ENCODE assay signal across 8 cellular contexts in genomic region chr3:50238549-50239026, GRCh38. TPM values are rescaled to one million over a fixed set of nuclear protein-coding genes. Genes with fewer than 3 reads are reported as not detected.
DNase-seq lines count a peak whose midpoint lies in the region; ATAC-seq and TF ChIP-seq lines count a peak whose summit lies in the region.

No MANE protein-coding gene starts in this region.

- H3K4me3 Mint-ChIP-seq in activated naive CD8-positive, alpha-beta T cell treated with anti-CD3 and anti-CD28 coated beads, Interleukin-2, amount 10 ng/mL, durations not matched to agents 7 days and 5 days = peak overlapping the region; percentile 100

- POLR2A ChIA-PET in HCT116 (lab: Charles Lee) = interaction anchor here (3.5 kb wide), 1 partner anchor 9 kb away, joined by 34 read pairs; no protein-coding TSS in a partner anchor
- POLR2A ChIA-PET in activated naive CD8-positive, alpha-beta T cell treated with anti-CD3 and anti-CD28 coated beads, Interleukin-2, amount 10 ng/mL, durations not matched to agents 7 days and 5 days (lab: Charles Lee) = interaction anchor here (0.6 to 1.8 kb wide), 5 partner anchors 8 to 373 kb away, joined by 3 to 8 read pairs (median 4); partner anchors contain the start of gene CISH

- WGBS in psoas muscle, 3 donors = 6 to 21% (median 12%) methylated on average over 7 of the region's 7 CpGs

- peaks cover 73% of the 10 kb centered on the region for H3K79me2 ChIP-seq in HCT116 (ENCODE audit: insufficient read depth, low read length)

- peaks cover 41% of the 10 kb centered on the region for H3K4me1 Mint-ChIP-seq in activated naive CD8-positive, alpha-beta T cell treated with anti-CD3 and anti-CD28 coated beads, Interleukin-2, amount 10 ng/mL, durations not matched to agents 7 days and 5 days

- 0 out of 2 replicates have a peak, but pooled peaks cover 4% of the 10 kb centered on the region for H4K20me1 ChIP-seq in HCT116 (ENCODE audit: insufficient read depth)

- H3K9me3 Mint-ChIP-seq in activated naive CD8-positive, alpha-beta T cell treated with anti-CD3 and anti-CD28 coated beads, Interleukin-2, amount 10 ng/mL, durations not matched to agents 7 days and 5 days = no peaks in the 10 kb centered on the region

- no peak for ATAC-seq in HCT116
- no peak for ATAC-seq in activated naive CD8-positive, alpha-beta T cell treated with anti-CD3 and anti-CD28 coated beads, Interleukin-2, amount 10 ng/mL, durations not matched to agents 7 days and 5 days (ENCODE audit: low read depth)
- peak; percentile 41 to 71 (median 67) for ATAC-seq in psoas muscle
- ATAC-seq in GM19397 (IDR thresholded peaks at IDR 0.05; ENCODE audit: unreplicated experiment) = no peak
- ATAC-seq in HG03135 (IDR thresholded peaks at IDR 0.05; ENCODE audit: unreplicated experiment) = no peak
- no peak for ATAC-seq in HG03354 (IDR thresholded peaks at IDR 0.05; ENCODE audit: poor library complexity, severe bottlenecking, unreplicated experiment)

- BruUV-seq in HCT116 (replicated peaks; lab: Mats Ljungman, UMichigan) = no TSS peak

- H3K4me1 ChIP-seq in HCT116 (ENCODE audit: control insufficient read depth in 1 of 2, insufficient read depth in 2 of 2, low read length in 2 of 2) = peaks cover 41 to 55% of the 10 kb centered on the region in 2 experiments
- H3K4me1 ChIP-seq in left ventricle myocardium inferior = peaks cover 84% of the 10 kb centered on the region
- peaks cover 20% of the 10 kb centered on the region for H3K4me1 ChIP-seq in psoas muscle

- peak overlapping the region; percentile 86 for H3K4me2 ChIP-seq in HCT116 (ENCODE audit: low read length)

- H3K27me3 Mint-ChIP-seq in activated naive CD8-positive, alpha-beta T cell treated with anti-CD3 and anti-CD28 coated beads, Interleukin-2, amount 10 ng/mL, durations not matched to agents 7 days and 5 days = no peaks in the 10 kb centered on the region

- intact Hi-C loops in HCT116 (cut with micrococcal nuclease) = no loop called here
- intact Hi-C loops in left ventricle myocardium inferior (cut with micrococcal nuclease) = no loop called here
- intact Hi-C loops in psoas muscle (cut with DNase I) = no loop called here

- CTCF ChIA-PET in HCT116 (lab: Charles Lee) = interaction anchor here (0.6 kb wide), 1 partner anchor 8 kb away, joined by 3 read pairs; no protein-coding TSS in a partner anchor

- peaks cover 20% of the 10 kb centered on the region for H3K36me3 Mint-ChIP-seq in activated naive CD8-positive, alpha-beta T cell treated with anti-CD3 and anti-CD28 coated beads, Interleukin-2, amount 10 ng/mL, durations not matched to agents 7 days and 5 days

- peak overlapping the region; percentile 81 for H3K27ac ChIP-seq in HCT116 (ENCODE audit: low read depth, low read length)
- peak overlapping the region; percentile 99 for H3K27ac ChIP-seq in left ventricle myocardium inferior (replicated peaks)
- peak overlapping the region; percentile 81 for H3K27ac ChIP-seq in psoas muscle

- H3K36me3 ChIP-seq in HCT116 (ENCODE audit: control insufficient read depth in 1 of 2, insufficient read depth in 2 of 2, low read length in 2 of 2) = peaks cover 0 to 5% of the 10 kb centered on the region in 2 experiments; a peak in 1 of 4 replicates
- H3K36me3 ChIP-seq in left ventricle myocardium inferior = peaks cover 4% of the 10 kb centered on the region
- no peaks in the 10 kb centered on the region for H3K36me3 ChIP-seq in psoas muscle (ENCODE audit: insufficient read depth in 1 of 2, low read depth in 1 of 2)

- H3K9ac ChIP-seq in HCT116 (ENCODE audit: low read length) = peak overlapping the region; percentile 79

- no peak for TF ChIP-seq RAD21 in HCT116 (IDR thresholded peaks at IDR 0.05; ENCODE audit: low read depth)

- RAD21 ChIA-PET in HCT116 (lab: Charles Lee; ENCODE audit: low non-redundant PET in 1 of 2, low total read pairs in 2 of 2, uncharacterized antibody in 2 of 2, unreplicated experiment in 2 of 2) = no interaction called here

- peak overlapping the region; percentile 99 for H3K27ac Mint-ChIP-seq in activated naive CD8-positive, alpha-beta T cell treated with anti-CD3 and anti-CD28 coated beads, Interleukin-2, amount 10 ng/mL, durations not matched to agents 7 days and 5 days

- no peak overlapping the region for H2AFZ ChIP-seq in HCT116 (ENCODE audit: low read depth, low read length, poor library complexity, severe bottlenecking)

- DNase-seq in A172 (ENCODE audit: low spot score) (peak; percentile 72), HCT116 (ENCODE audit: low read depth, low spot score) (no peak), left ventricle myocardium inferior (peak; percentile 89), psoas muscle (peak; percentile 87 to 95)
- DNase-seq in activated naive CD8-positive, alpha-beta T cell treated with anti-CD3 and anti-CD28 coated beads, Interleukin-2, amount 10 ng/mL, durations not matched to agents 7 days and 5 days = no peak

- no peaks in the 10 kb centered on the region for H3K9me3 ChIP-seq in HCT116 (ENCODE audit: control insufficient read depth in 1 of 2, insufficient read depth in 1 of 2, low read depth in 1 of 2, low read length in 2 of 2)
- H3K9me3 ChIP-seq in left ventricle myocardium inferior (replicated peaks) = no peaks in the 10 kb centered on the region
- H3K9me3 ChIP-seq in psoas muscle = no peaks in the 10 kb centered on the region

- no peak; a peak in 1 of 6 replicates for TF ChIP-seq CTCF in HCT116 (IDR thresholded peaks at IDR 0.05 in 2 of 3, conservative IDR thresholded peaks at IDR 0.05 in 1 of 3; ENCODE audit: borderline replicate concordance in 1 of 3, insufficient read depth in 1 of 3, low read depth in 2 of 3, low read length in 2 of 3)
- no peak for TF ChIP-seq CTCF in left ventricle myocardium inferior (IDR thresholded peaks at IDR 0.05; ENCODE audit: borderline replicate concordance)
- TF ChIP-seq CTCF in psoas muscle (IDR thresholded peaks at IDR 0.05) = no peak

- no peaks in the 10 kb centered on the region for H3K27me3 ChIP-seq in HCT116 (ENCODE audit: insufficient read depth, low read length)
- H3K27me3 ChIP-seq in left ventricle myocardium inferior (ENCODE audit: low read depth) = no peaks in the 10 kb centered on the region
- H3K27me3 ChIP-seq in psoas muscle (ENCODE audit: insufficient read depth in 3 of 3, low read length in 2 of 3) = no peaks in the 10 kb centered on the region

- no peak for TF ChIP-seq POLR2A in HCT116 (IDR thresholded peaks at IDR 0.05; ENCODE audit: borderline replicate concordance, extremely low read depth, insufficient read depth, insufficient read length)

- no peaks in the 10 kb centered on the region for H3K9me2 ChIP-seq in HCT116 (ENCODE audit: insufficient read depth)

- H3K4me3 ChIP-seq in HCT116 (replicated peaks in 1 of 2; ENCODE audit: low read depth in 1 of 2, low read length in 2 of 2) = peak overlapping the region; percentile 80 to 89
- H3K4me3 ChIP-seq in left ventricle myocardium inferior = peak overlapping the region; percentile 91
- H3K4me3 ChIP-seq in psoas muscle = peak overlapping the region; percentile 85

TF ChIP-seq in HCT116, 20 proteins besides CTCF, POLR2A, EP300 and RAD21 (continues in another document):
- TF ChIP-seq EGR1 (IDR thresholded peaks at IDR 0.05; ENCODE audit: low read depth) = no peak
- no peak for TF ChIP-seq YY1 (IDR thresholded peaks at IDR 0.05; ENCODE audit: extremely low read depth, insufficient replicate concordance, low read depth, low read length)

RNA-seq across cellular contexts. Expression of gene GNAI2, which starts 2.6 kb away (rescaled TPM):
- 247 and 283 TPM in 2 replicates for total RNA-seq in A172 (2014; rRNA removed; shearing (Covaris generic))
- 170 TPM for total RNA-seq in HCT116 (2021; ENCODE audit: unreplicated experiment)
- 214 and 262 TPM in 2 replicates for polyA plus RNA-seq in HCT116 (2012)
- total RNA-seq in activated naive CD8-positive, alpha-beta T cell treated with anti-CD3 and anti-CD28 coated beads, Interleukin-2, amount 10 ng/mL, durations not matched to agents 7 days and 5 days = 100 to 1,000 TPM; 435 to 448 TPM
- total RNA-seq in left ventricle myocardium inferior = 118 TPM
- total RNA-seq in psoas muscle = 10 to 100 TPM; 55.5 to 93.9 (median 74.8) TPM
- polyA plus RNA-seq in psoas muscle = 10 to 100 TPM; 39.4 to 57.6 (median 50.7) TPM

RNA-seq across cellular contexts. Expression of gene SEMA3B, which starts 30.4 kb away (rescaled TPM):
- total RNA-seq in A172 (2014; rRNA removed; shearing (Covaris generic)) = 22.9 and 26.3 TPM in 2 replicates
- total RNA-seq in HCT116 (2021; ENCODE audit: unreplicated experiment) = 46.2 TPM
- 51.1 and 79.0 TPM in 2 replicates for polyA plus RNA-seq in HCT116 (2012)
- 1 to 10 TPM in 1 of 2 experiments, under 1 TPM in 1; 0.36 to 1.0 TPM for total RNA-seq in activated naive CD8-positive, alpha-beta T cell treated with anti-CD3 and anti-CD28 coated beads, Interleukin-2, amount 10 ng/mL, durations not matched to agents 7 days and 5 days
- 23.2 TPM for total RNA-seq in left ventricle myocardium inferior
- 1 to 10 TPM; 3.1 to 6.8 (median 4.3) TPM for total RNA-seq in psoas muscle
- 1 to 10 TPM; 2.1 to 3.4 (median 2.2) TPM for polyA plus RNA-seq in psoas muscle

RNA-seq across cellular contexts. Expression of gene SLC38A3, which starts 33.5 kb away (rescaled TPM):
- total RNA-seq in A172 (2014; rRNA removed; shearing (Covaris generic)) = 0.74 TPM in 1 of 2 replicates, not detected in the other
- 3.1 TPM for total RNA-seq in HCT116 (2021; ENCODE audit: unreplicated experiment)
- polyA plus RNA-seq in HCT116 (2012) = 4.3 and 4.6 TPM in 2 replicates
- not detected for total RNA-seq in activated naive CD8-positive, alpha-beta T cell treated with anti-CD3 and anti-CD28 coated beads, Interleukin-2, amount 10 ng/mL, durations not matched to agents 7 days and 5 days
- total RNA-seq in left ventricle myocardium inferior = 10.4 TPM
- 10 to 100 TPM in 1 of 4 donors, 1 to 10 TPM in 3; 1.7 to 12.7 (median 5.4) TPM for total RNA-seq in psoas muscle
- 1 to 10 TPM in 2 of 3 donors, under 1 TPM in 1; 0.12 to 4.5 (median 1.3) TPM for polyA plus RNA-seq in psoas muscle

RNA-seq across cellular contexts. Expression of gene LSMEM2, which starts 40.3 kb away (rescaled TPM):
- not detected in 2 replicates for total RNA-seq in A172 (2014; rRNA removed; shearing (Covaris generic))
- total RNA-seq in HCT116 (2021; ENCODE audit: unreplicated experiment) = not detected
- 0.18 and 0.41 TPM in 2 replicates for polyA plus RNA-seq in HCT116 (2012)
- total RNA-seq in activated naive CD8-positive, alpha-beta T cell treated with anti-CD3 and anti-CD28 coated beads, Interleukin-2, amount 10 ng/mL, durations not matched to agents 7 days and 5 days = not detected
- 27.7 TPM for total RNA-seq in left ventricle myocardium inferior
- 10 to 100 TPM in 1 of 4 donors, 1 to 10 TPM in 2, under 1 TPM in 1; 0.84 to 13.1 (median 1.1) TPM for total RNA-seq in psoas muscle
- polyA plus RNA-seq in psoas muscle = 1 to 10 TPM in 1 of 3 donors, under 1 TPM in 2; 0.61 to 1.6 (median 0.66) TPM

RNA-seq across cellular contexts. Expression of gene GNAT1, which starts 47.2 kb away (rescaled TPM):
- not detected in 2 replicates for total RNA-seq in A172 (2014; rRNA removed; shearing (Covaris generic))
- total RNA-seq in HCT116 (2021; ENCODE audit: unreplicated experiment) = not detected
- 0.13 and 0.30 TPM in 2 replicates for polyA plus RNA-seq in HCT116 (2012)
- not detected for total RNA-seq in activated naive CD8-positive, alpha-beta T cell treated with anti-CD3 and anti-CD28 coated beads, Interleukin-2, amount 10 ng/mL, durations not matched to agents 7 days and 5 days
- not detected for total RNA-seq in left ventricle myocardium inferior
- not detected for total RNA-seq in psoas muscle
- not detected for polyA plus RNA-seq in psoas muscle

Comparison
In these comparisons a context has a peak if more than half of its experiments do, and no peak if none do; other contexts are left out.
1. DNase-seq: peak in A172 (single experiment), left ventricle myocardium inferior (single experiment) and psoas muscle (2 of 2); none in HCT116 (single experiment) and activated naive CD8-positive, alpha-beta T cell treated with anti-CD3 and anti-CD28 coated beads, Interleukin-2, amount 10 ng/mL, durations not matched to agents 7 days and 5 days (single experiment).
2. ATAC-seq: peak in psoas muscle (4 of 4); none in HCT116 (single experiment), activated naive CD8-positive, alpha-beta T cell treated with anti-CD3 and anti-CD28 coated beads, Interleukin-2, amount 10 ng/mL, durations not matched to agents 7 days and 5 days (single experiment), GM19397 (single experiment), HG03135 (single experiment) and HG03354 (single experiment).
3. Peak in every context shown above with its lines, with median percentiles within 50 percentile points of each other: H3K27ac ChIP-seq and H3K4me3 ChIP-seq.